Comparison of ENCODE assay signal across 8 cellular contexts in the genomic region with DNA sequence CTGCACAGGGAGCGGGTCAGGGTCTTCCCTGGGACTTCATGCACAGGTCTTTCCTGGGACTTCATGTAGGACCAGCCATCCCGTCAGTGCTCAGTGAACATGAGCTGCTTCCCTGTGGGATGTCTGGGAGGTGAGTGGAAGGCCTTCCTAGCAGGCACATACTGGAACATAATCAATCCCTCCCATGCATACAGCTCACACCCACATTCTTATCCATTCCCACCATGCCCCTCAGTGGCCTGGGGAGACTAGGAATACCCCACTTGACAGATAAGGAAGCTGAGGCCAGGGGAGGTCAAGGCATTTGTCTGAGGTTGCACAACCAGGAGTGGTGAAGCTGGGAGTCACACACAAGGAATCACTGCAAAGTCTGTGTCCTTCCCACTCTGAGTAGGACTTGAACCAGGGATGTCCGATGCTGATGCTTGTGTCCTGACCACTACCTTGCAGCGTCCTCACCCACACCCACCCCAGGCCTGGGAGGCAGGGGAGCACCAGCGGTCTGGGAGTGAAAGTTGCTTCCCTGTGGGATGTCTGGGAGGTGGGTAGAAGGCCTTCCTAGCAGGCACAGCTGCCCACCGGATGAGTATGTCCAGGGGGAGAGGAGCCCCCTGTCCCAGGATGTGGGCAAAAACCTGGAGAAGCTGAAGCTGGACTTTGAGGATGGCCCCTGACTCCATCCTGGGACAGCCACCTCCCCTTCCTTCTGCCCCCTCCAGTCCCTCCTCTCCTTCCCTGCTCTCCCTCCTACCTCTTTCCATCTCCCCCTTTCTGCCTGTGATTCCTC. TPM values are rescaled to one million over a fixed set of nuclear protein-coding genes. Genes with fewer than 3 reads are reported as not detected.
DNase-seq lines count a peak whose midpoint lies in the region; ATAC-seq, FAIRE-seq and TF ChIP-seq lines count a peak whose summit lies in the region.

No MANE protein-coding gene starts in this region.

- H4K20me1 ChIP-seq in GM12878 (ENCODE audit: control insufficient read depth, insufficient read depth), result no peaks in the 10 kb centered on the region

- H3K79me2 ChIP-seq in GM12878 (ENCODE audit: control insufficient read depth, insufficient read depth, low read length), result peaks cover 63% of the 10 kb centered on the region

- H3K4me1 Mint-ChIP-seq in activated naive CD4-positive, alpha-beta T cell treated with anti-CD3 and anti-CD28 coated beads for 36 hours (ENCODE audit: low read depth), result peaks cover 67% of the 10 kb centered on the region

- POLR2A ChIA-PET in GM12878 (lab: Charles Lee), result interaction anchor here (1.0 to 15.9 kb wide), 8 partner anchors 8 to 62 kb away, joined by 4 to 343 read pairs (median 48); no protein-coding TSS in a partner anchor

- no peaks in the 10 kb centered on the region for H3K9me3 Mint-ChIP-seq in activated naive CD4-positive, alpha-beta T cell treated with anti-CD3 and anti-CD28 coated beads for 36 hours

- 38% methylated on average over 6 of the region's 6 CpGs for WGBS in GM12878 (ENCODE audit: insufficient coverage, insufficient replicate concordance, low lambda C conversion rate, missing lambda C conversion rate)
- WGBS in lung, 2 donors, result 70 to 80% methylated on average over 6 of the region's 6 CpGs

- no peak for FAIRE-seq in GM12878 (lab: Jason Lieb, UNC)
- peak; percentile 56 for FAIRE-seq in urothelium cell line (lab: Jason Lieb, UNC)

- peak overlapping the region; percentile 100 for H3K27ac Mint-ChIP-seq in activated naive CD4-positive, alpha-beta T cell treated with anti-CD3 and anti-CD28 coated beads for 36 hours

- peaks cover 33% of the 10 kb centered on the region for H3K4me1 ChIP-seq in GM12878 (ENCODE audit: control insufficient read depth, insufficient read depth, low read length)
- peaks cover 4 to 35% of the 10 kb centered on the region in 2 donors for H3K4me1 ChIP-seq in lung (ENCODE audit: control insufficient read depth in 2 of 2, insufficient read depth in 2 of 2, low read length in 2 of 2)

- no peak overlapping the region for H2AFZ ChIP-seq in GM12878 (ENCODE audit: control insufficient read depth, low read depth, low read length)

- H3K27ac ChIP-seq in GM12878 (ENCODE audit: control insufficient read depth, insufficient read depth) (peak overlapping the region; percentile 88), lung (ENCODE audit: low read depth in 1 of 2, low read length in 1 of 2) (peak overlapping the region; percentile 52 to 97)

- SMC1A ChIA-PET in GM12878 (lab: Charles Lee; ENCODE audit: uncharacterized antibody, unreplicated experiment), result interaction anchor here (0.8 to 31.6 kb wide), 8 partner anchors 8 to 132 kb away, joined by 3 to 604 read pairs (median 18); partner anchors contain the start of gene CETP

- peak overlapping the region; percentile 88 for H3K9ac ChIP-seq in GM12878 (ENCODE audit: control insufficient read depth, insufficient read depth, low read length)

- H3K27me3 Mint-ChIP-seq in activated naive CD4-positive, alpha-beta T cell treated with anti-CD3 and anti-CD28 coated beads for 36 hours (ENCODE audit: low read depth), result no peaks in the 10 kb centered on the region

- peak overlapping the region; percentile 98 for H3K4me2 ChIP-seq in GM12878 (ENCODE audit: control insufficient read depth, insufficient read depth)

- no TSS peak for BruUV-seq in GM12878 (replicated peaks; lab: Mats Ljungman, UMichigan)

- H3K36me3 ChIP-seq in GM12878 (ENCODE audit: control insufficient read depth in 2 of 2, insufficient read depth in 2 of 2, low read length in 1 of 2), result no peaks in the 10 kb centered on the region
- H3K36me3 ChIP-seq in lung (ENCODE audit: control insufficient read depth in 2 of 2, insufficient read depth in 2 of 2, low read length in 2 of 2), result no peaks in the 10 kb centered on the region

- intact Hi-C loops in activated naive CD4-positive, alpha-beta T cell treated with anti-CD3 and anti-CD28 coated beads for 36 hours (cut with micrococcal nuclease), result loop anchor here (2.0 to 5.0 kb wide), 2 partner anchors 50 to 376 kb away; no protein-coding TSS in a partner anchor
- intact Hi-C loops in GM12878 (cut with micrococcal nuclease; ENCODE audit: unreplicated experiment), result no loop called here

- H3K4me3 ChIP-seq in GM12878 (peak overlapping the region; percentile 79), lung (peak overlapping the region; percentile 82)

- in situ Hi-C loops in GM12878 (cut with MboI), result no loop called here

- no peak for TF ChIP-seq RAD21 in GM12878 (IDR thresholded peaks at IDR 0.05; ENCODE audit: insufficient read depth, low read depth, low read length)

- H3K4me3 Mint-ChIP-seq in activated naive CD4-positive, alpha-beta T cell treated with anti-CD3 and anti-CD28 coated beads for 36 hours, result peak overlapping the region; percentile 99

- no peak for TF ChIP-seq POLR2A in GM12878 (IDR thresholded peaks at IDR 0.05; ENCODE audit: low read depth, low read length)

- H3K36me3 Mint-ChIP-seq in activated naive CD4-positive, alpha-beta T cell treated with anti-CD3 and anti-CD28 coated beads for 36 hours (ENCODE audit: low read depth), result peaks cover 46% of the 10 kb centered on the region

- RAD21 ChIA-PET in GM12878 (lab: Charles Lee; ENCODE audit: unreplicated experiment), result interaction anchor here (0.7 to 22.4 kb wide), 6 partner anchors 10 to 57 kb away, joined by 3 to 473 read pairs (median 42); partner anchors contain the start of gene CETP

- DNase-seq in activated naive CD4-positive, alpha-beta T cell treated with anti-CD3 and anti-CD28 coated beads for 36 hours, result no peak
- DNase-seq in activated naive CD4-positive, alpha-beta T cell (lab: John Stamatoyannopoulos, UW), result no peak
- no peak for DNase-seq in GM12878 (ENCODE audit: low read depth, low spot score)
- DNase-seq in lung (ENCODE audit: low spot score), result no peak
- DNase-seq in urothelium cell line (ENCODE audit: low spot score), result no peak
- no peak for DNase-seq in GM10266 (ENCODE audit: extremely low spot score)

- H3K27me3 ChIP-seq in GM12878 (replicated peaks in 1 of 2; ENCODE audit: control insufficient read depth in 2 of 2, insufficient read depth in 2 of 2, low read length in 1 of 2) (no peaks in the 10 kb centered on the region), lung (ENCODE audit: control insufficient read depth, insufficient read depth) (no peaks in the 10 kb centered on the region)

- TF ChIP-seq EP300 in GM12878 (IDR thresholded peaks at IDR 0.05; ENCODE audit: borderline replicate concordance in 1 of 2, control insufficient read depth in 1 of 2, low read depth in 2 of 2, low read length in 2 of 2), result no peak

- ATAC-seq in GM12878 (peak; percentile 1), lung (ENCODE audit: insufficient read depth, low FRiP score) (no peak), GM19452 (IDR thresholded peaks at IDR 0.05; ENCODE audit: unreplicated experiment) (no peak), GM18517 (IDR thresholded peaks at IDR 0.05; ENCODE audit: unreplicated experiment) (no peak)

- H3K9me3 ChIP-seq in GM12878 (replicated peaks; ENCODE audit: control insufficient read depth, insufficient read depth, low read length) (no peaks in the 10 kb centered on the region), lung (ENCODE audit: control insufficient read depth in 2 of 2, insufficient read depth in 1 of 2, low read length in 1 of 2) (no peaks in the 10 kb centered on the region)

- TF ChIP-seq CTCF in GM12878 (IDR thresholded peaks at IDR 0.05 in 2 of 3, conservative IDR thresholded peaks at IDR 0.05 in 1 of 3; ENCODE audit: control insufficient read depth in 2 of 3, extremely low read depth in 1 of 3, insufficient read depth in 1 of 3, low read depth in 3 of 3, low read length in 3 of 3) (no peak), lung (IDR thresholded peaks at IDR 0.05; ENCODE audit: control extremely low read depth, extremely low read depth) (no peak), GM10266 (IDR thresholded peaks at IDR 0.05; ENCODE audit: control insufficient read depth, insufficient read depth, low read depth, missing control alignments) (no peak)

- CTCF ChIA-PET in activated naive CD4-positive, alpha-beta T cell treated with anti-CD3 and anti-CD28 coated beads for 36 hours (lab: Charles Lee), result interaction anchor here (1.3 to 4.6 kb wide), 3 partner anchors 23 to 54 kb away, joined by 4 to 32 read pairs (median 9); no protein-coding TSS in a partner anchor
- CTCF ChIA-PET in GM12878 (lab: Yijun Ruan, JAX), result interaction anchor here (0.8 to 19.4 kb wide), 12 partner anchors 7 to 105 kb away, joined by 3 to 420 read pairs (median 6); partner anchors contain the start of gene CETP

RNA-seq across cellular contexts. Expression of gene NLRC5, which starts 1.0 kb away (rescaled TPM):
- total RNA-seq in activated naive CD4-positive, alpha-beta T cell treated with anti-CD3 and anti-CD28 coated beads for 36 hours, result 100 to 1,000 TPM; 104 to 119 TPM
- total RNA-seq in GM12878 (2013; cell fraction: nucleolus; rRNA removed), result 626 and 671 TPM in 2 replicates
- total RNA-seq in GM12878 (2014; rRNA removed) (60.3 and 65.3 TPM in 2 replicates), GM12878 (2014; rRNA removed; fragmentation: Illumina TruSeq; extraction: Trizol) (49.2 and 54.3 TPM in 2 replicates), GM12878 (2021) (86.2 and 105 TPM in 2 replicates), lung (10 to 100 TPM; 24.3 to 46.4 TPM)
- 26.2 TPM for polyA plus RNA-seq in GM12878 (2011; ENCODE audit: low read depth)
- polyA plus RNA-seq in GM12878 (2011; rRNA removed) (62.1 and 88.8 TPM in 2 replicates), GM12878 (2014; fragmentation: Illumina TruSeq; extraction: Trizol) (51.5 and 73.0 TPM in 2 replicates), GM12878 (2014; fragmentation: Nextera tagmentation; extraction: Ambion mirVana) (10 to 100 TPM; 13.1 to 14.2 TPM), GM12878 (2014; rRNA removed) (83.8 and 84.2 TPM in 2 replicates), GM12878 (2016; fragmentation: Nextera tagmentation; extraction: Ambion mirVana) (10 to 100 TPM; 43.7 to 49.1 TPM), lung (10 to 100 TPM; 23.9 to 37.9 TPM)
- polyA plus RNA-seq in GM12878 (2011; cell fraction: cytosol; rRNA removed), result 73.8 and 102 TPM in 2 replicates
- polyA plus RNA-seq in GM12878 (2011; cell fraction: nucleus; rRNA removed), result 528 TPM in 2 replicates
- polyA plus RNA-seq in GM12878 (2012), result 39.6 and 49.1 TPM in 2 replicates
- 197 and 272 TPM in 2 replicates for polyA minus RNA-seq in GM12878 (2011; rRNA and poly(A)+ RNA removed)
- 42.9 and 54.2 TPM in 2 replicates for polyA minus RNA-seq in GM12878 (2011; cell fraction: cytosol; rRNA and poly(A)+ RNA removed)
- polyA minus RNA-seq in GM12878 (2011; cell fraction: nucleus; rRNA and poly(A)+ RNA removed), result 281 and 428 TPM in 2 replicates

RNA-seq across cellular contexts. Expression of gene CETP, which starts 26.6 kb away (rescaled TPM):
- not detected for total RNA-seq in activated naive CD4-positive, alpha-beta T cell treated with anti-CD3 and anti-CD28 coated beads for 36 hours
- total RNA-seq in GM12878 (2013; cell fraction: nucleolus; rRNA removed), result 2.0 and 2.9 TPM in 2 replicates
- total RNA-seq in GM12878 (2014; rRNA removed) (1.9 and 2.3 TPM in 2 replicates), GM12878 (2014; rRNA removed; fragmentation: Illumina TruSeq; extraction: Trizol) (1.2 and 1.3 TPM in 2 replicates), GM12878 (2021) (0.77 and 1.4 TPM in 2 replicates), lung (1 to 10 TPM in 1 of 2 donors, under 1 TPM in 1; 0.71 to 8.4 TPM)
- polyA plus RNA-seq in GM12878 (2011; ENCODE audit: low read depth), result 0.92 TPM
- polyA plus RNA-seq in GM12878 (2011; rRNA removed) (4.5 and 6.4 TPM in 2 replicates), GM12878 (2014; fragmentation: Illumina TruSeq; extraction: Trizol) (0.90 and 1.2 TPM in 2 replicates), GM12878 (2014; fragmentation: Nextera tagmentation; extraction: Ambion mirVana) (1 to 10 TPM; 2.4 to 2.9 TPM), GM12878 (2014; rRNA removed) (1.4 and 1.5 TPM in 2 replicates), GM12878 (2016; fragmentation: Nextera tagmentation; extraction: Ambion mirVana) (1 to 10 TPM; 2.3 to 2.9 TPM), lung (under 1 TPM; 0.72 to 0.94 TPM)
- polyA plus RNA-seq in GM12878 (2011; cell fraction: cytosol; rRNA removed), result 4.8 and 5.3 TPM in 2 replicates
- 2.6 and 3.7 TPM in 2 replicates for polyA plus RNA-seq in GM12878 (2011; cell fraction: nucleus; rRNA removed)
- 1.2 and 2.1 TPM in 2 replicates for polyA plus RNA-seq in GM12878 (2012)
- 3.1 and 3.4 TPM in 2 replicates for polyA minus RNA-seq in GM12878 (2011; rRNA and poly(A)+ RNA removed)
- 0.94 and 1.3 TPM in 2 replicates for polyA minus RNA-seq in GM12878 (2011; cell fraction: cytosol; rRNA and poly(A)+ RNA removed)
- 0.85 and 0.96 TPM in 2 replicates for polyA minus RNA-seq in GM12878 (2011; cell fraction: nucleus; rRNA and poly(A)+ RNA removed)

RNA-seq across cellular contexts. Expression of gene HERPUD1, which starts 56.4 kb away (rescaled TPM):
- 100 to 1,000 TPM; 118 to 120 TPM for total RNA-seq in activated naive CD4-positive, alpha-beta T cell treated with anti-CD3 and anti-CD28 coated beads for 36 hours
- 346 and 347 TPM in 2 replicates for total RNA-seq in GM12878 (2013; cell fraction: nucleolus; rRNA removed)
- total RNA-seq in GM12878 (2014; rRNA removed), result 69.9 and 80.4 TPM in 2 replicates
- total RNA-seq in GM12878 (2014; rRNA removed; fragmentation: Illumina TruSeq; extraction: Trizol), result 102 and 107 TPM in 2 replicates
- total RNA-seq in GM12878 (2021), result 129 and 143 TPM in 2 replicates
- polyA plus RNA-seq in GM12878 (2011; ENCODE audit: low read depth), result 132 TPM
- polyA plus RNA-seq in GM12878 (2011; rRNA removed), result 119 and 178 TPM in 2 replicates
- 111 and 123 TPM in 2 replicates for polyA plus RNA-seq in GM12878 (2011; cell fraction: cytosol; rRNA removed)
- 83.2 and 124 TPM in 2 replicates for polyA plus RNA-seq in GM12878 (2011; cell fraction: nucleus; rRNA removed)
- 141 and 168 TPM in 2 replicates for polyA plus RNA-seq in GM12878 (2012)
- 138 and 149 TPM in 2 replicates for polyA plus RNA-seq in GM12878 (2014; fragmentation: Illumina TruSeq; extraction: Trizol)
- polyA plus RNA-seq in GM12878 (2014; fragmentation: Nextera tagmentation; extraction: Ambion mirVana), result 10 to 100 TPM; 32.6 to 68.1 TPM
- 99.0 and 129 TPM in 2 replicates for polyA plus RNA-seq in GM12878 (2014; rRNA removed)
- 100 to 1,000 TPM; 204 to 212 TPM for polyA plus RNA-seq in GM12878 (2016; fragmentation: Nextera tagmentation; extraction: Ambion mirVana)
- polyA minus RNA-seq in GM12878 (2011; rRNA and poly(A)+ RNA removed), result 110 and 134 TPM in 2 replicates
- polyA minus RNA-seq in GM12878 (2011; cell fraction: cytosol; rRNA and poly(A)+ RNA removed), result 46.4 and 58.4 TPM in 2 replicates
- 93.1 and 103 TPM in 2 replicates for polyA minus RNA-seq in GM12878 (2011; cell fraction: nucleus; rRNA and poly(A)+ RNA removed)
- total RNA-seq in lung, result 100 to 1,000 TPM; 159 to 219 TPM
- 100 to 1,000 TPM in 1 of 2 donors, 10 to 100 TPM in 1; 70.5 to 128 TPM for polyA plus RNA-seq in lung
